ENCODE assay signal across 27 cellular contexts in the genomic region with DNA sequence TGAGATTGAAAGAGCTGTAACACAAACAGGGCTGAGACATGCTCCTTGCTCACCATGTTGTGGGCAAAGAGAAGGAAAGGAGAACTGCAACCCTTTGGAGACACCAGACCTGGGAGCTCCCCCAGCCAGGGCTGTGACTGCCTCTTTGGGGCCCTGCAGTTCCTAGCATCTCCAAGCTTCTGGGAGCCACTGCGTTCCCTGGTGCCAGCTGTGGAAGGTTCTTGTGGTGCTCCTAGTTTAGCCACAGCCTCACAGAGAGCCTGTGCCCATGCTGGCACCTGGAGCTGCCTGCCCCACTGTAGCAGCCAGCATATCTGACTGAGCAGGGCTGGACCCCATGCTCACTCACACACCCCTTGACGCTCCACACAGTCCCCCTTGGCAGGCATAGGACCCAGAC.
"Had no signal": no experiment of that assay in that cellular context is flagged by ENCODE, and none has a peak within 500 bp of the region (broad histone marks: within the 10 kb centered on the region; RNA-seq: fewer than 3 reads in every experiment).

No MANE protein-coding gene starts in this region.

- DNase-seq: activated CD4-positive, alpha-beta memory T cell treated with anti-CD3 and anti-CD28 coated beads for 36 hours; activated CD4-positive, alpha-beta T cell treated with anti-CD3 and anti-CD28 coated beads for 36 hours; activated CD4-positive, alpha-beta T cell treated with anti-CD3 and anti-CD28 coated beads, Interleukin-2, amount 10 ng/mL, durations not matched to agents 24 days and 14 days; activated CD4-positive, CD25-positive, alpha-beta regulatory T cell; activated CD4-positive, CD25-positive, alpha-beta regulatory T cell treated with anti-CD3 and anti-CD28 coated beads, Interleukin-2, amount 50 U/mL, for 72 hours; activated CD8-positive, alpha-beta memory T cell treated with anti-CD3 and anti-CD28 coated beads, Interleukin-2, amount 10 ng/mL, durations not matched to agents 7 days and 5 days; activated CD8-positive, alpha-beta memory T cell treated with anti-CD3 and anti-CD28 coated beads, Interleukin-2, amount 50 U/mL, for 4 hours; activated CD8-positive, alpha-beta T cell treated with anti-CD3 and anti-CD28 coated beads, Interleukin-2, amount 10 ng/mL, durations not matched to agents 7 days and 5 days; activated effector memory CD4-positive, alpha-beta T cell treated with anti-CD3 and anti-CD28 coated beads, Interleukin-2, amount 50 U/mL, for 16 hours; activated naive CD4-positive, alpha-beta T cell treated with anti-CD3 and anti-CD28 coated beads for 36 hours; activated naive CD8-positive, alpha-beta T cell treated with anti-CD3 and anti-CD28 coated beads for 36 hours; activated naive CD8-positive, alpha-beta T cell treated with anti-CD3 and anti-CD28 coated beads, Interleukin-2, amount 50 U/mL, for 24 hours; activated T-cell treated with anti-CD3 and anti-CD28 coated beads, Interleukin-2, amount 50 U/mL, for 1 hour; activated T-cell treated with anti-CD3 and anti-CD28 coated beads, Interleukin-2, amount 50 U/mL, for 48 hours; adrenal gland; amygdala; aorta; body of pancreas; central memory CD4-positive, alpha-beta T cell; cerebellar nuclear complex; colonic mucosa; effector CD8-positive, alpha-beta T cell; foreskin fibroblast; head of caudate nucleus; T-helper 2 cell had no signal

- H3K4me1 ChIP-seq: adrenal gland, body of pancreas, colonic mucosa had no signal

- H3K36me3 ChIP-seq: adrenal gland, colonic mucosa had no signal

- H3K27ac ChIP-seq: adrenal gland, body of pancreas, colonic mucosa had no signal

- FAIRE-seq: frontal cortex had no signal

- H3K9me3 ChIP-seq: adrenal gland, colonic mucosa had no signal

- ATAC-seq: activated CD4-positive, alpha-beta T cell treated with anti-CD3 and anti-CD28 coated beads for 36 hours; activated CD8-positive, alpha-beta memory T cell treated with anti-CD3 and anti-CD28 coated beads, Interleukin-2, amount 10 ng/mL, durations not matched to agents 7 days and 5 days; activated CD8-positive, alpha-beta T cell treated with anti-CD3 and anti-CD28 coated beads, Interleukin-2, amount 10 ng/mL, durations not matched to agents 7 days and 5 days; activated naive CD8-positive, alpha-beta T cell treated with anti-CD3 and anti-CD28 coated beads, Interleukin-2, amount 50 U/mL, for 24 hours; body of pancreas; esophagus mucosa had no signal

- H3K4me3 ChIP-seq: adrenal gland, body of pancreas, colonic mucosa had no signal

- H3K27me3 ChIP-seq: adrenal gland, body of pancreas, colonic mucosa had no signal
